ENCODE assay signal across 8 cellular contexts in the genomic region with DNA sequence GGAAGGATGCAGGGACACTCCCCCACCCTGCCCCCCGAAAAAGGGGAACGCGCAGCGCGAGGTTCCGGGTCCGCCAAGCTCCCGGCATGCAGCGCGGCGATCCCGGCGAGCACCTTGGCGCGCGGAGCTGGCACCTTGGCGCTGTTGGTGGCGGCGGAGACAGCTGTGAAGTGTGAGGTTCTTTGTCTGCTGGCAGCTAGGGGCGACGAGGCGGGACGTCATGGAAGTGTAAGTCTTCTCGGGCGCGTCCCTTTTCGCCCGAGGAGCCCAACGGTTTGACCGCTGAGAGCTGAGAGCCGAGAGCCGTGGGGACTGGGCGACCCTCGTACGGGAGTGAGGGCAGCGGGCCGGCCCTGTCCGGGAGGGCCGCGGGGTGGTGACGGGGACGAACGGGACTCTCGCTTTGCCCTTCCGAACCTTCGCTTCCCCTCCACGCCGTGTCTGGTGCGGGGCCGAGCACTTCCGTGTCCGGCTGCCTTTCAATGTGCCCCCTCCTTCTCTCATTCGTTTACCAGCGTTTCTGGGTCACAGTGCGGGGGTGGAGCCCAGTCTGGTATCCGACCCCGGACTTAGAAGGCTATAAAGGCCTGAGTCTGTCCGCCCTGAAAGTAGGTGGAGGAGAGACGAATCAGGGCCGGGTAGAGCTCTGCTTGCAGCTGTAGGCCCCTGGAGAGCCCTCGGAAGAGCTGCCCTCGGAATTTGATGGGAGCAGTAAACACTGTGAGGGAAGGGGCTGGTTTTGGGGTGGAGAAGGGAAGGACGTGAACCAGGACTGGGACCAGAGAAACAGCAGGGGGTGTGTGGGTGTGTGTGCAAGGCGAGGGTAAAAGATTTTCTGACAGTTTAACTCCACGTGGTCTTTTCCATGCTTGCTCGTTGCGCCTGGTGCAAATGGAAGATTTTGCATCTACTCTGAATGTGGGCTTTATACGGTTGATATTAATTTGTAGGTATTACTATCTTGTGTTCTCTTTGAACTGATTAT. TPM values are rescaled to one million over a fixed set of nuclear protein-coding genes. Genes with fewer than 3 reads are reported as not detected.
A peak's percentile ranks its signal among the peaks of the same experiment; 100 is the strongest.
DNase-seq lines count a peak whose midpoint lies in the region; ATAC-seq, FAIRE-seq and TF ChIP-seq lines count a peak whose summit lies in the region.

A gene (plus strand): TSS at position 105 of the 985 bp plus-strand sequence. CDS start 116 bp downstream, at position 221.

- H3K9ac ChIP-seq in iPS-18a (ENCODE audit: low read length) (peak within 1 kb of the TSS; percentile 94), skeletal muscle tissue (ENCODE audit: low read depth in 1 of 3, low read length in 3 of 3) (peak within 1 kb of the TSS; percentile 92 to 97 (median 94))

- peak in 1 of 2 experiments; percentile 14; a peak in 1 of 5 replicates for TF ChIP-seq RAD21 in A549 (conservative IDR thresholded peaks at IDR 0.05 in 1 of 2, IDR thresholded peaks at IDR 0.05 in 1 of 2)

- DNase-seq in A549 (ENCODE audit: low read depth in 1 of 2, low spot score in 1 of 2) (peak; percentile 77 to 83), NCI-H2107 treated with DMSO at 0.1 percent for 48 hours (lab: John Stamatoyannopoulos, UW; ENCODE audit: unreplicated experiment) (peak; percentile 47), UCSD-AML1 (lab: John Stamatoyannopoulos, UW; ENCODE audit: unreplicated experiment) (peak; percentile 63)

- no peak for FAIRE-seq in A549 (lab: Jason Lieb, UNC)

- H3K9me3 ChIP-seq in A549 (no peaks in the 10 kb centered on the region), iPS-18a (ENCODE audit: control insufficient read depth, low read depth, low read length) (no peaks in the 10 kb centered on the region), skeletal muscle tissue (ENCODE audit: control insufficient read depth in 3 of 3, low read length in 3 of 3) (no peaks in the 10 kb centered on the region)

- peak within 1 kb of the TSS; percentile 91 to 98 (median 95) for H3K4me3 Mint-ChIP-seq in brain

- TF ChIP-seq POLR2A in A549 (IDR thresholded peaks at IDR 0.05; ENCODE audit: low read length), result peak; percentile 76

- CTCF ChIA-PET in A549 (lab: Yijun Ruan, JAX), result interaction anchor here (0.6 to 1.9 kb wide), 3 partner anchors 10 to 629 kb away, joined by 3 to 4 read pairs (median 4); no protein-coding TSS in a partner anchor

- TF ChIP-seq EP300 in A549 (IDR thresholded peaks at IDR 0.05), result no peak

- H3K4me1 Mint-ChIP-seq in brain, result peaks cover 47% of the 10 kb centered on the region

- peak; percentile 89 to 92 for ATAC-seq in A549
- ATAC-seq in GM18508 (IDR thresholded peaks at IDR 0.05; ENCODE audit: insufficient read depth, unreplicated experiment), result peak; percentile 58
- peak; percentile 90 for ATAC-seq in HG02981 (IDR thresholded peaks at IDR 0.05; ENCODE audit: unreplicated experiment)

- H3K9me3 Mint-ChIP-seq in brain, result peaks cover 0 to 2% (median 0%) of the 10 kb centered on the region in 5 experiments

- TF ChIP-seq CTCF in A549 (IDR thresholded peaks at IDR 0.05) (no peak), brain (conservative IDR thresholded peaks at IDR 0.05) (peak; percentile 6 to 13)

- peak within 1 kb of the TSS; percentile 94 to 97 (median 95) for H3K27ac Mint-ChIP-seq in brain

- peaks cover 5% of the 10 kb centered on the region for H3K27me3 Mint-ChIP-seq in brain

- H3K27me3 ChIP-seq in iPS-18a (ENCODE audit: control insufficient read depth, insufficient read depth, low read length), result no peaks in the 10 kb centered on the region
- H3K27me3 ChIP-seq in skeletal muscle tissue (ENCODE audit: control insufficient read depth in 3 of 3, insufficient read depth in 3 of 3, low read length in 3 of 3), result no peaks in the 10 kb centered on the region

- H3K4me2 ChIP-seq in A549, result peak within 1 kb of the TSS; percentile 81

- H3K27ac ChIP-seq in A549 (peak within 1 kb of the TSS; percentile 93 to 94), iPS-18a (ENCODE audit: low read length) (peak within 1 kb of the TSS; percentile 87), skeletal muscle tissue (ENCODE audit: low read depth, low read length) (peak within 1 kb of the TSS; percentile 94)

- peaks cover 26% of the 10 kb centered on the region for H3K36me3 Mint-ChIP-seq in brain

- H3K4me1 ChIP-seq in A549, result peaks cover 32% of the 10 kb centered on the region
- H3K4me1 ChIP-seq in iPS-18a (ENCODE audit: control insufficient read depth, low read depth, low read length), result peaks cover 6% of the 10 kb centered on the region
- H3K4me1 ChIP-seq in skeletal muscle tissue (ENCODE audit: control insufficient read depth in 3 of 3, insufficient read depth in 3 of 3, low read length in 3 of 3), result peaks cover 22 to 32% (median 22%) of the 10 kb centered on the region in 3 donors

- WGBS in A549 (ENCODE audit: missing lambda C conversion rate), result 2% methylated on average over 53 of the region's 68 CpGs

- POLR2A ChIA-PET in A549 (lab: Yijun Ruan, JAX), result interaction anchor here (0.6 to 1.8 kb wide), 11 partner anchors 10 to 557 kb away, joined by 3 to 8 read pairs (median 3); a partner anchor contains a TSS

- no peaks in the 10 kb centered on the region for H3K36me3 ChIP-seq in iPS-18a (ENCODE audit: control insufficient read depth, low read depth, low read length)
- peaks cover 0 to 2% (median 0%) of the 10 kb centered on the region in 3 donors for H3K36me3 ChIP-seq in skeletal muscle tissue (ENCODE audit: control insufficient read depth in 3 of 3, insufficient read depth in 3 of 3, low read length in 3 of 3)

- H3K4me3 ChIP-seq in A549 (peak within 1 kb of the TSS; percentile 80), iPS-18a (ENCODE audit: low read length) (peak within 1 kb of the TSS; percentile 98), skeletal muscle tissue (ENCODE audit: low read length in 3 of 3) (peak within 1 kb of the TSS; percentile 92 to 95 (median 93))

TF ChIP-seq in A549, 52 proteins besides CTCF, POLR2A, EP300 and RAD21 (continues in another document):
- no peak for TF ChIP-seq RFX5 (IDR thresholded peaks at IDR 0.05)
- TF ChIP-seq SMC3 (IDR thresholded peaks at IDR 0.05), result peak; percentile 16; the same call in 1 of the 3 replicates
- peak; percentile 77 for TF ChIP-seq PHF8 (IDR thresholded peaks at IDR 0.05; ENCODE audit: borderline replicate concordance, low read depth)
- no peak for TF ChIP-seq NFE2L2 (conservative IDR thresholded peaks at IDR 0.05; ENCODE audit: low read length)
- TF ChIP-seq ZSCAN20 (CRISPR knock-in tag; IDR thresholded peaks at IDR 0.05), result no peak
- no peak for TF ChIP-seq SREBF2 (IDR thresholded peaks at IDR 0.05)
- no peak for TF ChIP-seq KDM1A (IDR thresholded peaks at IDR 0.05; ENCODE audit: low read depth)
- 0 out of 2 replicates have a peak, but pooled peaks have one; percentile 21 for TF ChIP-seq HOXB13 (CRISPR knock-in tag; IDR thresholded peaks at IDR 0.05; ENCODE audit: low read depth)
- no peak for TF ChIP-seq HEYL (CRISPR knock-in tag; IDR thresholded peaks at IDR 0.05)
- no peak for TF ChIP-seq CBX8 (IDR thresholded peaks at IDR 0.05)
- TF ChIP-seq, protein P1, sequence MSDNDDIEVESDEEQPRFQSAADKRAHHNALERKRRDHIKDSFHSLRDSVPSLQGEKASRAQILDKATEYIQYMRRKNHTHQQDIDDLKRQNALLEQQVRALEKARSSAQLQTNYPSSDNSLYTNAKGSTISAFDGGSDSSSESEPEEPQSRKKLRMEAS (IDR thresholded peaks at IDR 0.05), result peak; percentile 91
- TF ChIP-seq ZC3H11A (IDR thresholded peaks at IDR 0.05), result no peak
- TF ChIP-seq RARB (CRISPR knock-in tag; IDR thresholded peaks at IDR 0.05), result no peak
- TF ChIP-seq, protein P2, sequence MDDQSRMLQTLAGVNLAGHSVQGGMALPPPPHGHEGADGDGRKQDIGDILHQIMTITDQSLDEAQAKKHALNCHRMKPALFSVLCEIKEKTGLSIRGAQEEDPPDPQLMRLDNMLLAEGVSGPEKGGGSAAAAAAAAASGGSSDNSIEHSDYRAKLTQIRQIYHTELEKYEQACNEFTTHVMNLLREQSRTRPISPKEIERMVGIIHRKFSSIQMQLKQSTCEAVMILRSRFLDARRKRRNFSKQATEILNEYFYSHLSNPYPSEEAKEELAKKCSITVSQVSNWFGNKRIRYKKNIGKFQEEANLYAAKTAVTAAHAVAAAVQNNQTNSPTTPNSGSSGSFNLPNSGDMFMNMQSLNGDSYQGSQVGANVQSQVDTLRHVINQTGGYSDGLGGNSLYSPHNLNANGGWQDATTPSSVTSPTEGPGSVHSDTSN (IDR thresholded peaks at IDR 0.05), result no peak
- TF ChIP-seq JUN (IDR thresholded peaks at IDR 0.05), result peak; percentile 39 to 76; a peak in 3 of 5 replicates
- no peak for TF ChIP-seq RNF2 (IDR thresholded peaks at IDR 0.05; ENCODE audit: borderline replicate concordance, low read depth)
- TF ChIP-seq NR3C1 (IDR thresholded peaks at IDR 0.05), result no peak
- TF ChIP-seq, protein P3, sequence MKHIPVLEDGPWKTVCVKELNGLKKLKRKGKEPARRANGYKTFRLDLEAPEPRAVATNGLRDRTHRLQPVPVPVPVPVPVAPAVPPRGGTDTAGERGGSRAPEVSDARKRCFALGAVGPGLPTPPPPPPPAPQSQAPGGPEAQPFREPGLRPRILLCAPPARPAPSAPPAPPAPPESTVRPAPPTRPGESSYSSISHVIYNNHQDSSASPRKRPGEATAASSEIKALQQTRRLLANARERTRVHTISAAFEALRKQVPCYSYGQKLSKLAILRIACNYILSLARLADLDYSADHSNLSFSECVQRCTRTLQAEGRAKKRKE (CRISPR knock-in tag; IDR thresholded peaks at IDR 0.05; ENCODE audit: low read depth), result no peak
- TF ChIP-seq, protein P4, sequence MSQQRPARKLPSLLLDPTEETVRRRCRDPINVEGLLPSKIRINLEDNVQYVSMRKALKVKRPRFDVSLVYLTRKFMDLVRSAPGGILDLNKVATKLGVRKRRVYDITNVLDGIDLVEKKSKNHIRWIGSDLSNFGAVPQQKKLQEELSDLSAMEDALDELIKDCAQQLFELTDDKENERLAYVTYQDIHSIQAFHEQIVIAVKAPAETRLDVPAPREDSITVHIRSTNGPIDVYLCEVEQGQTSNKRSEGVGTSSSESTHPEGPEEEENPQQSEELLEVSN (IDR thresholded peaks at IDR 0.05; ENCODE audit: borderline replicate concordance, low read depth), result peak; percentile 82
- 0 out of 2 replicates have a peak, but pooled peaks have one; percentile 54 for TF ChIP-seq HOXB5 (CRISPR knock-in tag; IDR thresholded peaks at IDR 0.05)
- TF ChIP-seq, protein P5, sequence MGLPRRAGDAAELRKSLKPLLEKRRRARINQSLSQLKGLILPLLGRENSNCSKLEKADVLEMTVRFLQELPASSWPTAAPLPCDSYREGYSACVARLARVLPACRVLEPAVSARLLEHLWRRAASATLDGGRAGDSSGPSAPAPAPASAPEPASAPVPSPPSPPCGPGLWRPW (IDR thresholded peaks at IDR 0.05), result no peak

RNA-seq across cellular contexts. Expression of the gene that starts here (rescaled TPM):
- 26.4 and 33.1 TPM in 2 replicates for polyA plus RNA-seq in A549 (2011; rRNA removed)
- 19.7 and 25.0 TPM in 2 replicates for polyA plus RNA-seq in A549 (2012; cell fraction: cytosol; rRNA removed)
- polyA plus RNA-seq in A549 (2012; cell fraction: nucleus; rRNA removed), result 7.6 and 10.0 TPM in 2 replicates
- polyA plus RNA-seq in A549 (2017; fragmentation: RNase III; extraction: RNeasy Plus Mini Kit Qiagen cat#74134 plus additional on column Dnase treatment), result 40.3 to 45.6 TPM (median 40.3 TPM) in 3 replicates
- polyA minus RNA-seq in A549 (2011; rRNA and poly(A)+ RNA removed), result 27.7 and 33.2 TPM in 2 replicates
- 41.2 TPM for polyA plus RNA-seq in brain (ENCODE audit: insufficient read depth, low read depth, low replicate concordance)
- total RNA-seq in skeletal muscle tissue, result 26.6 TPM

Comparison
In these comparisons a context has a peak if more than half of its experiments do, and no peak if none do; other contexts are left out.
1. Peak in every context shown above with its lines: DNase-seq, ATAC-seq, H3K4me3 ChIP-seq and H3K27ac ChIP-seq.